ENCODE assay signal across 8 cellular contexts in the genomic region with DNA sequence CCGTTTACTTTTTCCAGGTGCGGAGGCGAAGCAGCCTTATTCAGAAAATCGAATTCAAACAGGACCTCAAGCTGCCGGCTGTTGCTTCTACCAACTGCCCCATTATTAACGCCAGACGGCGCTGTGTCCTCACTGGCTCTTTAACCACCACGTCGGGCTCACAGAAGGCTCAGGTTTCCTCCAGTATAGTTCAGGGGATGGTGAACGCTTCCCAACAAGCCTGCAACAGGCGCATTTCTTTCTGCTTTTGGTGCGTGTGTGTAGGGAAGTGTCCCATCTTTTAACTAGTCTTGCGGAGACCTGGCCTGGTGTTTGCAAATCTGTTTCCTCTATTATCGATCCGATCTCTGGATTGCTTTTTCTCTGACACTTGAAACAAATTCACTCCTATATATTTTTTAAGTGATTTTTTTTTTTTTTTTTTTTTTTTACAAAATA. TPM values are rescaled to one million over a fixed set of nuclear protein-coding genes. Genes with fewer than 3 reads are reported as not detected.
DNase-seq lines count a peak whose midpoint lies in the region; ATAC-seq and TF ChIP-seq lines count a peak whose summit lies in the region.

No MANE protein-coding gene starts in this region.

- 2 to 7% (median 5%) methylated on average over 16 of the region's 16 CpGs for WGBS in adrenal gland, 4 donors
- 7 to 8% methylated on average over 16 of the region's 16 CpGs for WGBS in heart right ventricle, 2 donors

- H3K4me1 ChIP-seq in HCT116 (ENCODE audit: control insufficient read depth in 1 of 2, insufficient read depth in 2 of 2, low read length in 2 of 2) (peaks cover 0 to 21% of the 10 kb centered on the region in 2 experiments; a peak in 2 of 4 replicates), adrenal gland (replicated peaks in 1 of 2) (peaks cover 18 to 21% of the 10 kb centered on the region in 2 donors), heart right ventricle (peaks cover 12 to 85% (median 40%) of the 10 kb centered on the region in 9 donors)

- peak overlapping the region in 1 of 3 donors; percentile 59 for H3K4me3 Mint-ChIP-seq in T-cell

- no peaks in the 10 kb centered on the region for H4K20me1 ChIP-seq in HCT116 (ENCODE audit: insufficient read depth)

- DNase-seq in DMS79 treated with DMSO at 0.1 percent for 48 hours (lab: John Stamatoyannopoulos, UW): peak; percentile 99
- peak; percentile 79 for DNase-seq in HCT116 (ENCODE audit: low read depth, low spot score)
- DNase-seq in NCI-H1694 (lab: John Stamatoyannopoulos, UW): peak; percentile 94
- peak in 32 of 34 experiments; percentile 21 to 66 (median 52) for DNase-seq in T-cell
- DNase-seq in adrenal gland: peak; percentile 76 to 93 (median 87)
- peak; percentile 75 to 82 for DNase-seq in heart right ventricle
- DNase-seq in retina: peak; percentile 82

- peak; percentile 91 to 98 (median 97) for TF ChIP-seq CTCF in HCT116 (IDR thresholded peaks at IDR 0.05 in 2 of 3, conservative IDR thresholded peaks at IDR 0.05 in 1 of 3; ENCODE audit: borderline replicate concordance in 1 of 3, insufficient read depth in 1 of 3, low read depth in 2 of 3, low read length in 2 of 3)
- peak; percentile 83 to 91 (median 88) for TF ChIP-seq CTCF in adrenal gland (IDR thresholded peaks at IDR 0.05)
- peak; percentile 64 to 95 (median 85) for TF ChIP-seq CTCF in heart right ventricle (IDR thresholded peaks at IDR 0.05)

- H3K79me2 ChIP-seq in HCT116 (ENCODE audit: insufficient read depth, low read length): no peaks in the 10 kb centered on the region

- H3K9me3 Mint-ChIP-seq in T-cell: no peaks in the 10 kb centered on the region

- no peak overlapping the region for H3K9ac ChIP-seq in HCT116 (ENCODE audit: low read length)

- H3K36me3 ChIP-seq in HCT116 (ENCODE audit: control insufficient read depth in 1 of 2, insufficient read depth in 2 of 2, low read length in 2 of 2) (no peaks in the 10 kb centered on the region), adrenal gland (replicated peaks in 1 of 2) (no peaks in the 10 kb centered on the region), heart right ventricle (no peaks in the 10 kb centered on the region)

- intact Hi-C loops in HCT116 (cut with micrococcal nuclease) (loop anchor here (1.0 to 2.0 kb wide), 3 partner anchors 61 to 889 kb away; no protein-coding TSS in a partner anchor), adrenal gland (cut with DNase I) (loop anchor here (5.0 to 10.0 kb wide), 2 partner anchors 60 to 277 kb away; no protein-coding TSS in a partner anchor), heart right ventricle (cut with DNase I) (loop anchor here in 7 of 10 donors (2.0 to 10.0 kb wide), 6 partner anchors 60 to 281 kb away; no protein-coding TSS in a partner anchor)

- TF ChIP-seq POLR2A in HCT116 (IDR thresholded peaks at IDR 0.05; ENCODE audit: borderline replicate concordance, extremely low read depth, insufficient read depth, insufficient read length) (no peak), adrenal gland (IDR thresholded peaks at IDR 0.05) (peak in 1 of 2 donors; percentile 14)

- BruUV-seq in HCT116 (replicated peaks; lab: Mats Ljungman, UMichigan): no TSS peak

- H3K27ac ChIP-seq in HCT116 (ENCODE audit: low read depth, low read length): no peak overlapping the region
- no peak overlapping the region for H3K27ac ChIP-seq in adrenal gland
- H3K27ac ChIP-seq in heart right ventricle: peak overlapping the region in 1 of 10 donors; percentile 5

- H3K27me3 ChIP-seq in HCT116 (ENCODE audit: insufficient read depth, low read length) (peaks cover 3% of the 10 kb centered on the region; the same call in 1 of the 2 replicates), adrenal gland (peaks cover 16% of the 10 kb centered on the region), heart right ventricle (peaks cover 0 to 45% (median 14%) of the 10 kb centered on the region in 7 donors)

- ATAC-seq in HCT116 (peak; percentile 96), T-cell (replicated peaks in 1 of 4) (peak in 3 of 4 experiments; percentile 49 to 66 (median 52)), heart right ventricle (peak; percentile 69 to 83 (median 77)), HG03469 (IDR thresholded peaks at IDR 0.05; ENCODE audit: unreplicated experiment) (no peak)

- peak overlapping the region; percentile 61 for H3K4me2 ChIP-seq in HCT116 (ENCODE audit: low read length)

- RAD21 ChIA-PET in HCT116 (lab: Charles Lee; ENCODE audit: low non-redundant PET in 1 of 2, low total read pairs in 2 of 2, uncharacterized antibody in 2 of 2, unreplicated experiment in 2 of 2): interaction anchor here in 1 of 2 experiments (0.7 kb wide), 1 partner anchor 61 kb away, joined by 3 read pairs; no protein-coding TSS in a partner anchor

- no peak overlapping the region for H3K27ac Mint-ChIP-seq in T-cell

- peak; percentile 91 for TF ChIP-seq RAD21 in HCT116 (IDR thresholded peaks at IDR 0.05; ENCODE audit: low read depth)

- CTCF ChIA-PET in HCT116 (lab: Charles Lee) (interaction anchor here (0.6 to 2.0 kb wide), 14 partner anchors 9 to 423 kb away, joined by 3 to 9 read pairs (median 4); a partner anchor contains a TSS), T-cell (lab: Charles Lee) (interaction anchor here (0.6 to 0.8 kb wide), 17 partner anchors 11 to 996 kb away, joined by 3 to 10 read pairs (median 4); a partner anchor contains a TSS)

- peak overlapping the region; percentile 93 for H2AFZ ChIP-seq in HCT116 (ENCODE audit: low read depth, low read length, poor library complexity, severe bottlenecking)

- peaks cover 16 to 21% (median 18%) of the 10 kb centered on the region in 3 donors for H3K4me1 Mint-ChIP-seq in T-cell

- H3K4me3 ChIP-seq in HCT116 (replicated peaks in 1 of 2; ENCODE audit: low read depth in 1 of 2, low read length in 2 of 2) (no peak overlapping the region), adrenal gland (peak overlapping the region in 1 of 4 donors; percentile 64), heart right ventricle (peak overlapping the region in 9 of 10 donors; percentile 5 to 62 (median 55))

- H3K36me3 Mint-ChIP-seq in T-cell: no peaks in the 10 kb centered on the region

- H3K9me2 ChIP-seq in HCT116 (ENCODE audit: insufficient read depth): no peaks in the 10 kb centered on the region

- H3K27me3 Mint-ChIP-seq in T-cell: peaks cover 31 to 50% of the 10 kb centered on the region in 2 donors

- POLR2A ChIA-PET in HCT116 (lab: Charles Lee): no interaction called here
- POLR2A ChIA-PET in T-cell (lab: Charles Lee): no interaction called here

- H3K9me3 ChIP-seq in HCT116 (ENCODE audit: control insufficient read depth in 1 of 2, insufficient read depth in 1 of 2, low read depth in 1 of 2, low read length in 2 of 2) (no peaks in the 10 kb centered on the region), adrenal gland (replicated peaks in 1 of 3) (no peaks in the 10 kb centered on the region), heart right ventricle (no peaks in the 10 kb centered on the region)

TF ChIP-seq in HCT116, 20 proteins besides CTCF, POLR2A, EP300 and RAD21:
- TF ChIP-seq YY1 (IDR thresholded peaks at IDR 0.05; ENCODE audit: extremely low read depth, insufficient replicate concordance, low read depth, low read length): peak; percentile 71
- TF ChIP-seq, protein P1, sequence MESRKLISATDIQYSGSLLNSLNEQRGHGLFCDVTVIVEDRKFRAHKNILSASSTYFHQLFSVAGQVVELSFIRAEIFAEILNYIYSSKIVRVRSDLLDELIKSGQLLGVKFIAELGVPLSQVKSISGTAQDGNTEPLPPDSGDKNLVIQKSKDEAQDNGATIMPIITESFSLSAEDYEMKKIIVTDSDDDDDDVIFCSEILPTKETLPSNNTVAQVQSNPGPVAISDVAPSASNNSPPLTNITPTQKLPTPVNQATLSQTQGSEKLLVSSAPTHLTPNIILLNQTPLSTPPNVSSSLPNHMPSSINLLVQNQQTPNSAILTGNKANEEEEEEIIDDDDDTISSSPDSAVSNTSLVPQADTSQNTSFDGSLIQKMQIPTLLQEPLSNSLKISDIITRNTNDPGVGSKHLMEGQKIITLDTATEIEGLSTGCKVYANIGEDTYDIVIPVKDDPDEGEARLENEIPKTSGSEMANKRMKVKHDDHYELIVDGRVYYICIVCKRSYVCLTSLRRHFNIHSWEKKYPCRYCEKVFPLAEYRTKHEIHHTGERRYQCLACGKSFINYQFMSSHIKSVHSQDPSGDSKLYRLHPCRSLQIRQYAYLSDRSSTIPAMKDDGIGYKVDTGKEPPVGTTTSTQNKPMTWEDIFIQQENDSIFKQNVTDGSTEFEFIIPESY (IDR thresholded peaks at IDR 0.05; ENCODE audit: extremely low read depth, insufficient replicate concordance, low read length): no peak
- TF ChIP-seq TCF7L2 (IDR thresholded peaks at IDR 0.05; ENCODE audit: borderline replicate concordance, extremely low read depth, insufficient read depth, insufficient read length): peak; percentile 50

RNA-seq across cellular contexts. Expression of a gene that starts 0.8 kb away (rescaled TPM):
- not detected for total RNA-seq in HCT116 (2021; ENCODE audit: unreplicated experiment)
- not detected in 2 replicates for polyA plus RNA-seq in HCT116 (2012)
- under 1 TPM in 1 of 5 donors, not detected in 4; 0.10 TPM for total RNA-seq in T-cell
- total RNA-seq in adrenal gland: under 1 TPM in 7 of 8 donors, not detected in 1; 0.13 to 0.43 (median 0.18) TPM
- polyA plus RNA-seq in adrenal gland: under 1 TPM; 0.24 to 0.44 (median 0.33) TPM
- total RNA-seq in heart right ventricle: 1 to 10 TPM in 5 of 10 donors, under 1 TPM in 5; 0.36 to 2.8 (median 0.94) TPM
- 1 to 10 TPM in 1 of 2 donors, under 1 TPM in 1; 0.48 to 1.2 TPM for polyA plus RNA-seq in heart right ventricle

Comparison
In these comparisons a context has a peak if more than half of its experiments do, and no peak if none do; other contexts are left out.
1. H3K4me3 ChIP-seq: peak in heart right ventricle (9 of 10); none in HCT116 (0 of 2).
2. Peak in every context shown above with its lines, with median percentiles within 50 percentile points of each other: DNase-seq and CTCF ChIP-seq.